In the genomic region with DNA sequence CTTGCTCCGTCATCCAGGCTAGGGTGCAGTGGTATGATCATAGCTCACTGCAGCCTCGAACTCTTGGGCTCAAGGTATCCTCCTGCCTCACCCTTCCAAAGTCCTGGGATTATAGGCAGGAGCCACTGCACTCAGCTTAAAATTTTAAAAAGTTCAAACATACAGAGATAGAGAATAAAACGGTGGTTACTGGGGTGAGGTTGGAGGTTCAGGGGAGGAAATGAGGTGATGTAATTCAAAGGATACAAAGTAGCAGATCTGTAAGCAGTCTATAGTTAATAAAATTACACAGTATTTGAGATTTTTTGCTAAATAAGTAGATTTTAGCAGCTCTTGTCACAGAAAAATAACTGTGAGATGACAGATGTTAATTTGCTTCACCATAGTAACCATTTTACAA, we compare ENCODE assay signal across 26 cellular contexts.
"Had no signal": no experiment of that assay in that cellular context is flagged by ENCODE, and none has a peak within 500 bp of the region (broad histone marks: within the 10 kb centered on the region; RNA-seq: fewer than 3 reads in every experiment).

No MANE protein-coding gene starts in this region.

- H3K4me1 Mint-ChIP-seq: endodermal cell, natural killer cell had no signal

- H3K27me3 ChIP-seq: foreskin keratinocyte, gastroesophageal sphincter, heart left ventricle, hepatocyte, ovary, sigmoid colon, tibial nerve, upper lobe of left lung had no signal

- H3K27ac Mint-ChIP-seq: dendritic cell treated with granulocyte-macrophage colony-stimulating factor and Interleukin-4, amounts not matched to agents 40 ng/mL and 50 ng/mL, for 4 days; endodermal cell; memory B cell; natural killer cell; stimulated activated naive B cell treated with anti-CD40 and anti-IgM and Interleukin-4, amounts not matched to agents 10 μg/mL and 1 μg/mL and 100 μg/mL, for 72 hours; stimulated activated naive CD8-positive, alpha-beta T cell treated with anti-CD3 and anti-CD28 coated beads, Interleukin-15, Interleukin-2, amounts not matched to agents 100 ng/mL and 50 ng/mL, for 24 hours had no signal

- H3K4me3 Mint-ChIP-seq: dendritic cell treated with granulocyte-macrophage colony-stimulating factor and Interleukin-4, amounts not matched to agents 40 ng/mL and 50 ng/mL, for 4 days; endodermal cell; memory B cell; natural killer cell; stimulated activated naive B cell treated with anti-CD40 and anti-IgM and Interleukin-4, amounts not matched to agents 10 μg/mL and 1 μg/mL and 100 μg/mL, for 72 hours; stimulated activated naive CD8-positive, alpha-beta T cell treated with anti-CD3 and anti-CD28 coated beads, Interleukin-15, Interleukin-2, amounts not matched to agents 100 ng/mL and 50 ng/mL, for 24 hours had no signal

- H3K27ac ChIP-seq: epithelial cell of prostate, foreskin keratinocyte, gastroesophageal sphincter, heart left ventricle, hepatocyte, ovary, psoas muscle, sigmoid colon, thoracic aorta, tibial nerve, upper lobe of left lung had no signal

- H3K36me3 ChIP-seq: gastroesophageal sphincter, heart left ventricle, ovary, sigmoid colon, thoracic aorta, tibial nerve, upper lobe of left lung had no signal

- H3K9me3 Mint-ChIP-seq: dendritic cell treated with granulocyte-macrophage colony-stimulating factor and Interleukin-4, amounts not matched to agents 40 ng/mL and 50 ng/mL, for 4 days; endodermal cell; memory B cell; natural killer cell; stimulated activated naive CD8-positive, alpha-beta T cell treated with anti-CD3 and anti-CD28 coated beads, Interleukin-15, Interleukin-2, amounts not matched to agents 100 ng/mL and 50 ng/mL, for 24 hours had no signal

- H3K79me2 ChIP-seq: hepatocyte had no signal

- FAIRE-seq: kidney, urothelium cell line had no signal

- H2AFZ ChIP-seq: hepatocyte had no signal

- H3K4me2 ChIP-seq: hepatocyte had no signal

- ATAC-seq: esophagus mucosa; foreskin keratinocyte; gastroesophageal sphincter; heart left ventricle; left lobe of liver; natural killer cell; psoas muscle; right cardiac atrium; stimulated activated naive B cell treated with anti-CD40 and anti-IgM and Interleukin-4, amounts not matched to agents 10 μg/mL and 1 μg/mL and 100 μg/mL, for 72 hours had no signal

- H3K27me3 Mint-ChIP-seq: dendritic cell treated with granulocyte-macrophage colony-stimulating factor and Interleukin-4, amounts not matched to agents 40 ng/mL and 50 ng/mL, for 4 days; memory B cell had no signal

- H3K4me1 ChIP-seq: foreskin keratinocyte, gastroesophageal sphincter, heart left ventricle, psoas muscle, sigmoid colon, tibial nerve, upper lobe of left lung had no signal

- H3K9me3 ChIP-seq: gastroesophageal sphincter, heart left ventricle, ovary, psoas muscle, sigmoid colon, thoracic aorta, tibial nerve, upper lobe of left lung had no signal

- DNase-seq: effector CD8-positive, alpha-beta T cell; endodermal cell; foreskin keratinocyte; heart left ventricle; kidney; natural killer cell; occipital lobe; ovary; posterior cingulate gyrus; psoas muscle; right cardiac atrium; sigmoid colon; stimulated activated naive B cell treated with anti-CD40 and anti-IgM and Interleukin-4, amounts not matched to agents 10 μg/mL and 1 μg/mL and 100 μg/mL, for 72 hours; upper lobe of left lung had no signal

- H3K4me3 ChIP-seq: gastroesophageal sphincter, heart left ventricle, hepatocyte, lung, ovary, psoas muscle, sigmoid colon, thoracic aorta, tibial nerve, upper lobe of left lung had no signal

- H3K36me3 Mint-ChIP-seq: memory B cell, natural killer cell had no signal
